ENCODE assay signal across 7 cellular contexts in genomic region chr9:76419782-76420380, GRCh38. TPM values are rescaled to one million over a fixed set of nuclear protein-coding genes. Genes with fewer than 3 reads are reported as not detected.
DNase-seq lines count a peak whose midpoint lies in the region; ATAC-seq and TF ChIP-seq lines count a peak whose summit lies in the region.

No MANE protein-coding gene starts in this region.

- H3K27me3 ChIP-seq in mammary epithelial cell (ENCODE audit: insufficient read depth, low read length), result no peaks in the 10 kb centered on the region
- no peaks in the 10 kb centered on the region for H3K27me3 ChIP-seq in vagina

- no peaks in the 10 kb centered on the region for H3K27me3 Mint-ChIP-seq in neural crest cell (ENCODE audit: low read depth)

- peaks cover 16% of the 10 kb centered on the region for H3K4me1 Mint-ChIP-seq in neural crest cell

- ATAC-seq in GM21825 (IDR thresholded peaks at IDR 0.05; ENCODE audit: unreplicated experiment), result no peak

- in situ Hi-C loops in mammary epithelial cell (cut with MboI; ENCODE audit: low sequenced_read_pairs in 2 of 2), result no loop called here

- H4K20me1 ChIP-seq in mammary epithelial cell (ENCODE audit: insufficient read depth, low read length), result no peaks in the 10 kb centered on the region

- no TSS peak for BruUV-seq in mammary epithelial cell (replicated peaks; lab: Mats Ljungman, UMichigan)

- H3K4me2 ChIP-seq in mammary epithelial cell (ENCODE audit: insufficient read depth, low read depth, low read length), result no peak overlapping the region

- no peak overlapping the region for H3K4me3 ChIP-seq in mammary epithelial cell (replicated peaks in 1 of 3; ENCODE audit: insufficient read depth in 1 of 3, low read depth in 2 of 3, low read length in 3 of 3)
- H3K4me3 ChIP-seq in vagina, result no peak overlapping the region

- no peaks in the 10 kb centered on the region for H3K9me3 ChIP-seq in mammary epithelial cell (replicated peaks; ENCODE audit: insufficient read depth, low read length)
- no peaks in the 10 kb centered on the region for H3K9me3 ChIP-seq in vagina

- TF ChIP-seq CTCF in mammary epithelial cell (conservative IDR thresholded peaks at IDR 0.05 in 1 of 2, IDR thresholded peaks at IDR 0.05 in 1 of 2; ENCODE audit: extremely low read depth in 1 of 2, insufficient read depth in 1 of 2, low read depth in 1 of 2, low read length in 2 of 2) (peak; percentile 69 to 78), neural crest cell (conservative IDR thresholded peaks at IDR 0.05) (peak; percentile 60), vagina (IDR thresholded peaks at IDR 0.05) (no peak)

- H3K27ac ChIP-seq in mammary epithelial cell (ENCODE audit: insufficient read depth, low read depth, low read length) (no peak overlapping the region), vagina (no peak overlapping the region)

- CTCF ChIA-PET in mammary epithelial cell (lab: Charles Lee; ENCODE audit: low non-redundant PET), result no interaction called here

- no peaks in the 10 kb centered on the region for H3K36me3 Mint-ChIP-seq in neural crest cell (ENCODE audit: low read depth)

- H2AFZ ChIP-seq in mammary epithelial cell (ENCODE audit: low read depth, low read length), result no peak overlapping the region

- H3K36me3 ChIP-seq in mammary epithelial cell (ENCODE audit: insufficient read depth, low read length) (no peaks in the 10 kb centered on the region), vagina (no peaks in the 10 kb centered on the region)

- H3K9ac ChIP-seq in mammary epithelial cell (ENCODE audit: insufficient read depth, low read length), result no peak overlapping the region

- WGBS in mammary epithelial cell (ENCODE audit: low coverage, missing lambda C conversion rate), result 92% methylated on average over 2 of the region's 2 CpGs

- TF ChIP-seq POLR2A in vagina (IDR thresholded peaks at IDR 0.05), result no peak

- no peaks in the 10 kb centered on the region for H3K9me3 Mint-ChIP-seq in neural crest cell

- H3K4me3 Mint-ChIP-seq in neural crest cell, result no peak overlapping the region

- H3K4me1 ChIP-seq in mammary epithelial cell (ENCODE audit: insufficient read depth, low read length), result no peaks in the 10 kb centered on the region
- H3K4me1 ChIP-seq in vagina, result no peaks in the 10 kb centered on the region

- no peak overlapping the region for H3K27ac Mint-ChIP-seq in neural crest cell (ENCODE audit: unreplicated experiment)

- dilution Hi-C loops in mammary epithelial cell (cut with HindIII; ENCODE audit: low sequenced_read_pairs), result no loop called here

- intact Hi-C loops in mammary epithelial cell (cut with micrococcal nuclease), result loop anchor here (1.0 kb wide), 1 partner anchor 17 kb away; no protein-coding TSS in a partner anchor
- intact Hi-C loops in vagina (cut with DNase I), result no loop called here

- peak; percentile 53 for DNase-seq in ELR (ENCODE audit: low read depth)
- DNase-seq in HuH-7.5 (ENCODE audit: low spot score), result peak; percentile 19
- no peak for DNase-seq in mammary epithelial cell
- DNase-seq in neural crest cell (ENCODE audit: low read depth, low spot score), result no peak
- no peak for DNase-seq in vagina (ENCODE audit: extremely low spot score in 2 of 2)
- no peak for DNase-seq in activated CD4-positive, CD25-positive, alpha-beta regulatory T cell treated with anti-CD3 and anti-CD28 coated beads, Interleukin-2, amount 50 U/mL, for 72 hours

- no peaks in the 10 kb centered on the region for H3K79me2 ChIP-seq in mammary epithelial cell (ENCODE audit: insufficient read depth, low read length)

RNA-seq across cellular contexts. Expression of gene RFK, which starts 25.7 kb away (rescaled TPM):
- 10 to 100 TPM; 18.2 to 32.3 TPM for total RNA-seq in mammary epithelial cell
- polyA plus RNA-seq in mammary epithelial cell, result 12.6 TPM
- polyA minus RNA-seq in mammary epithelial cell, result 10.6 TPM
- 15.5 and 16.3 TPM in 2 replicates for total RNA-seq in neural crest cell
- 16.7 TPM for total RNA-seq in vagina

RNA-seq across cellular contexts. Expression of gene GCNT1, which starts 39.1 kb away (rescaled TPM):
- total RNA-seq in mammary epithelial cell (10 to 100 TPM; 39.8 to 97.0 TPM), neural crest cell (1.6 and 2.3 TPM in 2 replicates), vagina (8.3 TPM)
- 50.6 TPM for polyA plus RNA-seq in mammary epithelial cell
- 21.4 TPM for polyA minus RNA-seq in mammary epithelial cell

Comparison
In these comparisons a context has a peak if more than half of its experiments do, and no peak if none do; other contexts are left out.
1. DNase-seq: peak in ELR (single experiment) and HuH-7.5 (single experiment); none in mammary epithelial cell (single experiment), neural crest cell (single experiment), vagina (0 of 2) and activated CD4-positive, CD25-positive, alpha-beta regulatory T cell treated with anti-CD3 and anti-CD28 coated beads, Interleukin-2, amount 50 U/mL, for 72 hours (single experiment).
2. CTCF ChIP-seq: peak in mammary epithelial cell (2 of 2) and neural crest cell (single experiment); none in vagina (0 of 3).